In genomic region chr17:19645608-19646250, GRCh38 we compare ENCODE assay signal across 8 cellular contexts. TPM values are rescaled to one million over a fixed set of nuclear protein-coding genes. Genes with fewer than 3 reads are reported as not detected.
DNase-seq lines count a peak whose midpoint lies in the region; ATAC-seq and TF ChIP-seq lines count a peak whose summit lies in the region.
"Had no signal": no experiment of that assay in that cellular context is flagged by ENCODE, and none has a peak within 500 bp of the region (broad histone marks: within the 10 kb centered on the region; RNA-seq: fewer than 3 reads in every experiment).

No MANE protein-coding gene starts in this region.

- H3K4me3 ChIP-seq in left ventricle myocardium inferior, result no peak overlapping the region

- TF ChIP-seq CTCF in GM13976 (IDR thresholded peaks at IDR 0.05; ENCODE audit: borderline replicate concordance, control extremely low read depth, extremely low read depth, insufficient read depth, missing control alignments), result peak; percentile 64
- TF ChIP-seq CTCF in left ventricle myocardium inferior (IDR thresholded peaks at IDR 0.05; ENCODE audit: borderline replicate concordance), result peak; percentile 56

- no peaks in the 10 kb centered on the region for H3K27me3 ChIP-seq in left ventricle myocardium inferior (ENCODE audit: low read depth)

- H3K4me1 ChIP-seq in left ventricle myocardium inferior, result peaks cover 45% of the 10 kb centered on the region

- no peaks in the 10 kb centered on the region for H3K27me3 Mint-ChIP-seq in activated T-cell treated with anti-CD3 and anti-CD28 coated beads, Interleukin-2, amount 50 U/mL, for 4 hours (ENCODE audit: low read depth)

- no peaks in the 10 kb centered on the region for H3K36me3 ChIP-seq in left ventricle myocardium inferior

- H3K9me3 Mint-ChIP-seq in activated T-cell treated with anti-CD3 and anti-CD28 coated beads, Interleukin-2, amount 50 U/mL, for 4 hours, result no peaks in the 10 kb centered on the region

- DNase-seq in GM13976 (ENCODE audit: low spot score), result peak; percentile 60
- DNase-seq in NOMO-1 treated with dmso at 0.1 percent for 144 hours (lab: John Stamatoyannopoulos, UW; ENCODE audit: unreplicated experiment), result peak; percentile 30
- peak; percentile 41 for DNase-seq in activated T-cell treated with anti-CD3 and anti-CD28 coated beads, Interleukin-2, amount 50 U/mL, for 4 hours
- DNase-seq in left ventricle myocardium inferior, result no peak
- peak; percentile 68 for DNase-seq in stimulated activated CD4-positive, alpha-beta T cell treated with anti-CD3 and anti-CD28 coated beads, Interleukin-15, amount 100 ng/mL, for 24 hours
- DNase-seq in cerebellar nuclear complex (lab: John Stamatoyannopoulos, UW), result no peak

- intact Hi-C loops in left ventricle myocardium inferior (cut with micrococcal nuclease), result no loop called here

- H3K36me3 Mint-ChIP-seq in activated T-cell treated with anti-CD3 and anti-CD28 coated beads, Interleukin-2, amount 50 U/mL, for 4 hours (ENCODE audit: insufficient read depth), result no peaks in the 10 kb centered on the region
- H3K36me3 Mint-ChIP-seq: activated naive CD8-positive, alpha-beta T cell had no signal

- H3K9me3 ChIP-seq in left ventricle myocardium inferior (replicated peaks), result no peaks in the 10 kb centered on the region

- in situ Hi-C loops in GM13976 (cut with MboI; ENCODE audit: low sequenced_read_pairs, unreplicated experiment), result no loop called here

- H3K27ac ChIP-seq in left ventricle myocardium inferior (replicated peaks), result no peak overlapping the region

- ATAC-seq in activated T-cell treated with anti-CD3 and anti-CD28 coated beads, Interleukin-2, amount 50 U/mL, for 4 hours, result no peak
- ATAC-seq in GM19397 (IDR thresholded peaks at IDR 0.05; ENCODE audit: unreplicated experiment), result no peak

- no peak overlapping the region for H3K4me3 Mint-ChIP-seq in activated T-cell treated with anti-CD3 and anti-CD28 coated beads, Interleukin-2, amount 50 U/mL, for 4 hours
- H3K4me3 Mint-ChIP-seq: activated naive CD8-positive, alpha-beta T cell had no signal

- H3K4me1 Mint-ChIP-seq in activated T-cell treated with anti-CD3 and anti-CD28 coated beads, Interleukin-2, amount 50 U/mL, for 4 hours (ENCODE audit: low read depth), result peaks cover 36% of the 10 kb centered on the region

RNA-seq across cellular contexts. Expression of gene ALDH3A2, which starts 2.8 kb away (rescaled TPM):
- 10 to 100 TPM; 19.1 to 22.1 (median 19.5) TPM for total RNA-seq in activated T-cell treated with anti-CD3 and anti-CD28 coated beads, Interleukin-2, amount 50 U/mL, for 4 hours
- total RNA-seq in left ventricle myocardium inferior, result 65.2 TPM

Comparison
In these comparisons a context has a peak if more than half of its experiments do, and no peak if none do; other contexts are left out.
1. DNase-seq: peak in GM13976 (single experiment), NOMO-1 treated with dmso at 0.1 percent for 144 hours (single experiment), activated T-cell treated with anti-CD3 and anti-CD28 coated beads, Interleukin-2, amount 50 U/mL, for 4 hours (single experiment) and stimulated activated CD4-positive, alpha-beta T cell treated with anti-CD3 and anti-CD28 coated beads, Interleukin-15, amount 100 ng/mL, for 24 hours (single experiment); none in left ventricle myocardium inferior (single experiment) and cerebellar nuclear complex (0 of 2).